Comparison of ENCODE assay signal across 8 cellular contexts in genomic region chr19:11197291-11198174, GRCh38. TPM values are rescaled to one million over a fixed set of nuclear protein-coding genes. Genes with fewer than 3 reads are reported as not detected.
DNase-seq lines count a peak whose midpoint lies in the region; ATAC-seq and TF ChIP-seq lines count a peak whose summit lies in the region.

Gene KANK2 (minus strand): TSS chr19:11197545. CDS start chr19:11194511, 3,034 bp downstream.

- H3K4me1 Mint-ChIP-seq in nephron, result peaks cover 6% of the 10 kb centered on the region

- ATAC-seq in GM21526 (IDR thresholded peaks at IDR 0.05; ENCODE audit: low FRiP score, unreplicated experiment), result peak; percentile 59
- ATAC-seq in stimulated activated naive CD8-positive, alpha-beta T cell treated with anti-CD3 and anti-CD28 coated beads, Interleukin-15, Interleukin-2, amounts not matched to agents 100 U/mL and 50 U/mL, for 24 hours, result peak; percentile 86

- POLR2A ChIA-PET in RWPE1 (lab: Yijun Ruan, JAX; ENCODE audit: low non-redundant PET), result interaction anchor here (1.2 kb wide), 1 partner anchor 29 kb away, joined by 3 read pairs; no protein-coding TSS in a partner anchor

- peak within 1 kb of the TSS; percentile 62 for H3K4me3 ChIP-seq in Jurkat, Clone E6-1 (ENCODE audit: low read length)
- H3K4me3 ChIP-seq in fibroblast of the aortic adventitia (ENCODE audit: low read depth, low read length), result peak within 1 kb of the TSS; percentile 98

- H3K27ac ChIP-seq in RWPE1, result peak within 1 kb of the TSS; percentile 84

- peaks cover 18% of the 10 kb centered on the region for H3K36me3 Mint-ChIP-seq in nephron (ENCODE audit: low read depth)

- CTCF ChIA-PET in RWPE1 (lab: Yijun Ruan, JAX), result interaction anchor here (0.7 kb wide), 2 partner anchors 16 to 71 kb away, joined by 3 read pairs; no protein-coding TSS in a partner anchor

- no peaks in the 10 kb centered on the region for H3K27me3 Mint-ChIP-seq in nephron (ENCODE audit: low read depth)

- H3K4me3 Mint-ChIP-seq in nephron, result peak within 1 kb of the TSS; percentile 90 to 94 (median 93)

- DNase-seq in D341Med (ENCODE audit: low spot score) (peak; percentile 99), RWPE1 (ENCODE audit: low spot score) (peak; percentile 97), activated gamma-delta T cell (lab: John Stamatoyannopoulos, UW) (peak; percentile 61), fibroblast of the aortic adventitia (ENCODE audit: low read depth) (peak; percentile 62)
- no peak for DNase-seq in Jurkat, Clone E6-1 (ENCODE audit: low read depth, low spot score)
- peak; percentile 84 for DNase-seq in stimulated activated naive CD8-positive, alpha-beta T cell treated with anti-CD3 and anti-CD28 coated beads, Interleukin-15, Interleukin-2, amounts not matched to agents 100 U/mL and 50 U/mL, for 24 hours

- TF ChIP-seq CTCF in RWPE1 (conservative IDR thresholded peaks at IDR 0.05; ENCODE audit: low read depth) (no peak), fibroblast of the aortic adventitia (IDR thresholded peaks at IDR 0.05; ENCODE audit: insufficient read depth, low read length) (no peak), nephron (IDR thresholded peaks at IDR 0.05; ENCODE audit: unreplicated experiment in 3 of 3) (peak in 1 of 3 experiments; percentile 20)

- no peaks in the 10 kb centered on the region for H3K9me3 Mint-ChIP-seq in nephron

- H3K27ac Mint-ChIP-seq in nephron, result peak within 1 kb of the TSS; percentile 64 to 93 (median 85)

RNA-seq across cellular contexts. Expression of gene KANK2, which starts in this region (rescaled TPM):
- 17.1 TPM for polyA plus RNA-seq in Jurkat, Clone E6-1 (2012; ENCODE audit: insufficient read depth, insufficient read length)
- 398 and 590 TPM in 2 replicates for total RNA-seq in fibroblast of the aortic adventitia (ENCODE audit: low replicate concordance)
